ENCODE assay signal across 8 cellular contexts in genomic region chr4:101349346-101350064, GRCh38. TPM values are rescaled to one million over a fixed set of nuclear protein-coding genes. Genes with fewer than 3 reads are reported as not detected.
DNase-seq lines count a peak whose midpoint lies in the region; ATAC-seq lines count a peak whose summit lies in the region.
"Had no signal": no experiment of that assay in that cellular context is flagged by ENCODE, and none has a peak within 500 bp of the region (broad histone marks: within the 10 kb centered on the region; RNA-seq: fewer than 3 reads in every experiment).

No MANE protein-coding gene starts in this region.

- DNase-seq in HPDE6-E6E7 (ENCODE audit: extremely low spot score) (peak; percentile 39), RPMI8226 (peak; percentile 20), left ventricle myocardium superior (peak; percentile 66), stromal cell of bone marrow (ENCODE audit: low read depth) (peak; percentile 14), retina (no peak)
- DNase-seq in activated CD4-positive, alpha-beta T cell treated with anti-CD3 and anti-CD28 coated beads, Interleukin-2, amount 50 U/mL, for 1 hour, result no peak
- DNase-seq: GOT3 had no signal

- ATAC-seq in left ventricle myocardium superior (no peak), GM19328 (IDR thresholded peaks at IDR 0.05; ENCODE audit: unreplicated experiment) (no peak)

- intact Hi-C loops in left ventricle myocardium superior (cut with micrococcal nuclease), result loop anchor here (10.0 kb wide), 1 partner anchor 155 kb away; no protein-coding TSS in a partner anchor

RNA-seq across cellular contexts. Expression of gene PPP3CA, which starts 2.2 kb away (rescaled TPM):
- total RNA-seq in left ventricle myocardium superior, result 20.1 TPM

Comparison
In these comparisons a context has a peak if more than half of its experiments do, and no peak if none do; other contexts are left out.
1. DNase-seq: peak in HPDE6-E6E7 (single experiment), RPMI8226 (single experiment), left ventricle myocardium superior (single experiment) and stromal cell of bone marrow (single experiment); none in activated CD4-positive, alpha-beta T cell treated with anti-CD3 and anti-CD28 coated beads, Interleukin-2, amount 50 U/mL, for 1 hour (single experiment) and retina (single experiment).